16 cellular contexts compared by ENCODE assay signal in the genomic region with DNA sequence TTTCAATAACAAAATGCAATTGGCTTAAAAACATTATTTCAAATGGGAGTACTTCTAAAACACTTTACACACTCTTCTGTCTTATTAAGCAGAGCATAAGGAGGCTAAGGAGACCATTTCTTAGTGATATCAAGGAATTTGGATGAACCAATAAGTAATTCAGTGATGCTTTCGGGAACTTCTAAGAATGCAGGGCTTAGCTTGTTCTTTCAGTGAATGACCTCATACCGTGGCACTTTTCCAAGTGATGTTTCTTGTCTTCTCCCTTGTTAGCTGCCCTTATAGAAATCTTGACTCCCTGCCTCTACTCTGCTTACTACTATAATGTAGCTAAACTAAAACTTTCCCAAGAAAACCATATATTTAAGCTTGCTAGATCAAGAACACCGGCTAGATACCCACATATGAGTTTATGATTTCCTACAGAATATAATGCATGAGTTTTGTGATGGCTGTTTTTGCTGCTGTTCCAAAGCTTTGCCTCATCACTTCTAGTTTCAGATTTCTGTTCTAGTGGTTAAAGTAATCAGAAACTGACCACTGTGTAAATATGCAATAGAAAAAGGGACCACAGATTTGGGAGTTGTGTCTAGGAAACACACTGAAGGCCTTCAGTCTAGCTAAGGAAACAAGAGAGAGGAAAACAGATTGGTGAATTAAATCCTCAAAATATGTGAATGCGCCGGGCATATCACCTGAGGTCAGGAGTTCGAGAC. TPM values are rescaled to one million over a fixed set of nuclear protein-coding genes. Genes with fewer than 3 reads are reported as not detected.
DNase-seq lines count a peak whose midpoint lies in the region; TF ChIP-seq lines count a peak whose summit lies in the region.
"Had no signal": no experiment of that assay in that cellular context is flagged by ENCODE, and none has a peak within 500 bp of the region (broad histone marks: within the 10 kb centered on the region; RNA-seq: fewer than 3 reads in every experiment).

No MANE protein-coding gene starts in this region.

- BruUV-seq in OCI-LY7 (replicated peaks; lab: Mats Ljungman, UMichigan) = no TSS peak

- H3K9me3 ChIP-seq in OCI-LY7 (ENCODE audit: low read length) = no peaks in the 10 kb centered on the region

- TF ChIP-seq CTCF in KMS-11 (conservative IDR thresholded peaks at IDR 0.05; ENCODE audit: low read depth, low read length) (no peak), OCI-LY7 (conservative IDR thresholded peaks at IDR 0.05; ENCODE audit: low read length) (no peak)

- no peaks in the 10 kb centered on the region for H3K79me2 ChIP-seq in KMS-11 (ENCODE audit: insufficient read depth, low read depth)
- no peaks in the 10 kb centered on the region for H3K79me2 ChIP-seq in OCI-LY7 (ENCODE audit: insufficient read depth, low read depth, low read length)
- H3K79me2 ChIP-seq: parathyroid adenoma had no signal

- intact Hi-C loops in OCI-LY7 (cut with micrococcal nuclease; ENCODE audit: unreplicated experiment) = no loop called here

- peak; percentile 72 for DNase-seq in AG08395 (ENCODE audit: low spot score)
- DNase-seq in astrocyte of the hippocampus (ENCODE audit: low read depth, low spot score) = peak; percentile 71
- peak; percentile 95 for DNase-seq in iris pigment epithelial cell (ENCODE audit: low read depth)
- DNase-seq in activated effector memory CD4-positive, alpha-beta T cell treated with Interleukin-2 at 50 U/mL for 16 hours = no peak
- no peak for DNase-seq in nucleus accumbens (lab: John Stamatoyannopoulos, UW)
- DNase-seq in OCI-LY7 (ENCODE audit: low spot score) = no peak
- no peak for DNase-seq in cortex of kidney (lab: John Stamatoyannopoulos, UW)
- DNase-seq: activated CD4-positive, alpha-beta T cell treated with anti-CD3 and anti-CD28 coated beads, Interleukin-2, amount 10 ng/mL, durations not matched to agents 24 days and 14 days; activated gamma-delta T cell treated with Interleukin-2 at 50 U/mL for 16 hours; GF-D8; glutamatergic neuron; NCI-H774; stimulated activated naive B cell treated with anti-CD40 and anti-IgM and Interleukin-4, amounts not matched to agents 10 μg/mL and 1 μg/mL and 100 μg/mL, for 72 hours had no signal

- no peak overlapping the region for H3K4me3 ChIP-seq in KMS-11 (IDR thresholded peaks at IDR 0.05; ENCODE audit: insufficient read depth, low read depth, low read length)
- no peak overlapping the region for H3K4me3 ChIP-seq in OCI-LY7 (ENCODE audit: low read depth, low read length, poor library complexity, severe bottlenecking)
- H3K4me3 ChIP-seq: BLaER1 had no signal

- H4K20me1 ChIP-seq in KMS-11 (ENCODE audit: insufficient read depth) (no peaks in the 10 kb centered on the region), OCI-LY7 (ENCODE audit: insufficient read depth, low read length) (no peaks in the 10 kb centered on the region)
- H4K20me1 ChIP-seq: BLaER1 had no signal

- POLR2A ChIA-PET in OCI-LY7 (lab: Charles Lee) = interaction anchor here (0.7 kb wide), 1 partner anchor 12 kb away, joined by 3 read pairs; no protein-coding TSS in a partner anchor

- peak overlapping the region; percentile 26; the same call in 1 of the 2 replicates for H3K9ac ChIP-seq in KMS-11
- H3K9ac ChIP-seq: BLaER1, parathyroid adenoma had no signal

- H3K4me2 ChIP-seq in KMS-11 (peak overlapping the region; percentile 74), OCI-LY7 (ENCODE audit: low read length) (no peak overlapping the region)
- H3K4me2 ChIP-seq: BLaER1 had no signal

- H2AFZ ChIP-seq in KMS-11 (ENCODE audit: low read depth) (peak overlapping the region; percentile 31; the same call in 1 of the 2 replicates), OCI-LY7 (ENCODE audit: low read length) (no peak overlapping the region)
- H2AFZ ChIP-seq: parathyroid adenoma had no signal

- H3K27ac ChIP-seq in KMS-11 (peak overlapping the region; percentile 86), OCI-LY7 (ENCODE audit: low read depth, low read length, poor library complexity, severe bottlenecking) (no peak overlapping the region)
- H3K27ac ChIP-seq: BLaER1, parathyroid adenoma had no signal

- H3K36me3 ChIP-seq in KMS-11 (ENCODE audit: insufficient read depth) (no peaks in the 10 kb centered on the region), OCI-LY7 (ENCODE audit: insufficient read depth, low read length) (peaks cover 20% of the 10 kb centered on the region)

- CTCF ChIA-PET in OCI-LY7 (lab: Charles Lee; ENCODE audit: unreplicated experiment) = no interaction called here

- H3K27me3 ChIP-seq in KMS-11 (ENCODE audit: insufficient read depth, low read depth) = no peaks in the 10 kb centered on the region
- H3K27me3 ChIP-seq: BLaER1 had no signal

- no peaks in the 10 kb centered on the region for H3K9me2 ChIP-seq in OCI-LY7 (ENCODE audit: insufficient read depth, low read length)

- H3K4me1 ChIP-seq in KMS-11 (ENCODE audit: low read depth, poor library complexity, severe bottlenecking) = peaks cover 70% of the 10 kb centered on the region
- H3K4me1 ChIP-seq in OCI-LY7 (ENCODE audit: insufficient read depth, low read length, poor library complexity, severe bottlenecking) = no peaks in the 10 kb centered on the region
- H3K4me1 ChIP-seq: BLaER1, parathyroid adenoma had no signal

RNA-seq across cellular contexts. Expression of a gene that starts 37.5 kb away (rescaled TPM):
- 0.73 TPM in 1 of 2 replicates, not detected in the other for total RNA-seq in OCI-LY7 (2014; rRNA removed; shearing (Covaris generic))
- total RNA-seq in OCI-LY7 (2022) = not detected in 2 replicates

RNA-seq across cellular contexts. Expression of a gene that starts 50.9 kb away (rescaled TPM):
- 4.4 and 16.4 TPM in 2 replicates for total RNA-seq in OCI-LY7 (2014; rRNA removed; shearing (Covaris generic))
- total RNA-seq in OCI-LY7 (2022) = 19.0 and 20.8 TPM in 2 replicates

RNA-seq across cellular contexts. Expression of a gene that starts 51.0 kb away (rescaled TPM):
- total RNA-seq in OCI-LY7 (2014; rRNA removed; shearing (Covaris generic)) = 2,753 and 3,468 TPM in 2 replicates
- total RNA-seq in OCI-LY7 (2022) = 1,593 and 1,611 TPM in 2 replicates

Comparison
In these comparisons a context has a peak if more than half of its experiments do, and no peak if none do; other contexts are left out.
1. DNase-seq: peak in AG08395 (single experiment), astrocyte of the hippocampus (single experiment) and iris pigment epithelial cell (single experiment); none in activated effector memory CD4-positive, alpha-beta T cell treated with Interleukin-2 at 50 U/mL for 16 hours (single experiment), nucleus accumbens (0 of 56), OCI-LY7 (single experiment) and cortex of kidney (single experiment).